24 cellular contexts compared by ENCODE assay signal in genomic region chr16:76816475-76816874, GRCh38.
DNase-seq lines count a peak whose midpoint lies in the region; ATAC-seq, FAIRE-seq and TF ChIP-seq lines count a peak whose summit lies in the region.
"Had no signal": no experiment of that assay in that cellular context is flagged by ENCODE, and none has a peak within 500 bp of the region (broad histone marks: within the 10 kb centered on the region; RNA-seq: fewer than 3 reads in every experiment).

No MANE protein-coding gene starts in this region.

- H3K4me1 ChIP-seq in OCI-LY3 (ENCODE audit: low read length) (peaks cover 29% of the 10 kb centered on the region), kidney (ENCODE audit: control insufficient read depth in 1 of 2, insufficient read depth in 1 of 2, low read depth in 1 of 2, low read length in 2 of 2) (no peaks in the 10 kb centered on the region)
- H3K4me1 ChIP-seq: Peyer's patch had no signal

- ATAC-seq in GM18909 (IDR thresholded peaks at IDR 0.05; ENCODE audit: poor library complexity, unreplicated experiment) = peak; percentile 74

- H3K4me3 ChIP-seq in GM12865 (ENCODE audit: low read depth, low read length) (no peak overlapping the region), OCI-LY3 (ENCODE audit: low read length) (peak overlapping the region; percentile 27), epithelial cell of esophagus (ENCODE audit: low read length) (no peak overlapping the region), kidney (ENCODE audit: low read length in 2 of 2) (no peak overlapping the region)
- H3K4me3 ChIP-seq: GM23248, Peyer's patch had no signal

- no peak overlapping the region for H2AFZ ChIP-seq in OCI-LY3 (ENCODE audit: low read depth, low read length)
- H2AFZ ChIP-seq: GM23248 had no signal

- H3K4me2 ChIP-seq in OCI-LY3 (ENCODE audit: low read length) = peak overlapping the region; percentile 59
- H3K4me2 ChIP-seq: SK-N-SH had no signal

- no peak for FAIRE-seq in kidney (lab: Jason Lieb, UNC)
- FAIRE-seq: GM18507 had no signal

- peaks cover 32% of the 10 kb centered on the region for H4K20me1 ChIP-seq in OCI-LY3 (ENCODE audit: insufficient read depth, low read length)

- intact Hi-C loops in kidney (cut with DNase I) = no loop called here

- no peak for TF ChIP-seq CTCF in GM12865 (IDR thresholded peaks at IDR 0.05; ENCODE audit: insufficient read depth, low read depth, low read length, missing control alignments)
- no peak for TF ChIP-seq CTCF in OCI-LY3 (IDR thresholded peaks at IDR 0.05; ENCODE audit: low read depth, low read length)
- no peak for TF ChIP-seq CTCF in epithelial cell of esophagus (IDR thresholded peaks at IDR 0.05; ENCODE audit: insufficient read depth, low read depth, low read length, missing control alignments)
- no peak for TF ChIP-seq CTCF in kidney (IDR thresholded peaks at IDR 0.05; ENCODE audit: borderline replicate concordance, extremely low read depth, insufficient read depth)

- H3K27ac ChIP-seq in OCI-LY3 (ENCODE audit: low read length) (no peak overlapping the region), kidney (ENCODE audit: low read depth in 2 of 2, low read length in 2 of 2) (no peak overlapping the region)
- H3K27ac ChIP-seq: GM23248, Peyer's patch had no signal

- H3K9ac ChIP-seq in OCI-LY3 (ENCODE audit: low read length) (no peak overlapping the region), kidney (ENCODE audit: low read length in 2 of 2) (no peak overlapping the region)
- H3K9ac ChIP-seq: GM23248, SK-N-SH had no signal

- no peaks in the 10 kb centered on the region for H3K9me3 ChIP-seq in OCI-LY3 (ENCODE audit: insufficient read depth, low read length)
- H3K9me3 ChIP-seq in kidney (ENCODE audit: control insufficient read depth in 1 of 2, low read length in 2 of 2) = no peaks in the 10 kb centered on the region
- H3K9me3 ChIP-seq: Peyer's patch, SK-N-SH had no signal

- 0 out of 2 replicates have a peak, but pooled peaks cover 8% of the 10 kb centered on the region for H3K27me3 ChIP-seq in OCI-LY3 (ENCODE audit: low read depth, low read length)
- H3K27me3 ChIP-seq: Peyer's patch had no signal

- no peaks in the 10 kb centered on the region for H3K79me2 ChIP-seq in OCI-LY3 (ENCODE audit: low read length)

- DNase-seq in GM12865 (ENCODE audit: low read depth) (peak; percentile 9), epithelial cell of esophagus (ENCODE audit: low read depth) (peak; percentile 30), NCI-H128 (lab: John Stamatoyannopoulos, UW; ENCODE audit: unreplicated experiment) (no peak), superior temporal gyrus (ENCODE audit: extremely low spot score) (no peak), NCI-H345 (lab: John Stamatoyannopoulos, UW) (no peak), kidney (no peak)
- DNase-seq: 8988T, DMS153, DND-41, GM23248, H7, IMR-90, KG1, MM.1S, NCI-H1417, NCI-H1694, NCI-H2029 treated with DMSO at 0.1 percent for 48 hours, NCI-H526 treated with DMSO at 0.1 percent for 48 hours, Peyer's patch, SK-N-SH, SW 1271 had no signal

- H3K36me3 ChIP-seq in OCI-LY3 (replicated peaks; ENCODE audit: low read depth, low read length) (peaks cover 5% of the 10 kb centered on the region), kidney (ENCODE audit: control insufficient read depth in 1 of 2, insufficient read depth in 2 of 2, low read length in 2 of 2) (no peaks in the 10 kb centered on the region)
- H3K36me3 ChIP-seq: Peyer's patch had no signal

Comparison
In these comparisons a context has a peak if more than half of its experiments do, and no peak if none do; other contexts are left out.
1. DNase-seq: peak in GM12865 (single experiment) and epithelial cell of esophagus (single experiment); none in NCI-H128 (single experiment), superior temporal gyrus (single experiment), NCI-H345 (single experiment) and kidney (single experiment).